ENCODE assay signal across 26 cellular contexts in genomic region chr20:22495789-22496188, GRCh38.
"Had no signal": no experiment of that assay in that cellular context is flagged by ENCODE, and none has a peak within 500 bp of the region (broad histone marks: within the 10 kb centered on the region; RNA-seq: fewer than 3 reads in every experiment).

No MANE protein-coding gene starts in this region.

- H3K9me3 ChIP-seq: stomach, suprapubic skin, testis, thoracic aorta, thyroid gland, tibial artery, tibial nerve, transverse colon, upper lobe of left lung, upper lobe of right lung, uterus, vagina had no signal

- H3K4me1 ChIP-seq: suprapubic skin, testis, tibial artery, tibial nerve, upper lobe of left lung, upper lobe of right lung, uterus, vagina had no signal

- H3K4me3 ChIP-seq: stomach, suprapubic skin, testis, thoracic aorta, thyroid gland, tibial artery, tibial nerve, transverse colon, upper lobe of left lung, upper lobe of right lung, uterus, vagina had no signal

- FAIRE-seq: urothelium cell line had no signal

- H3K27me3 ChIP-seq: testis, thyroid gland, transverse colon, upper lobe of left lung, upper lobe of right lung, uterus, vagina had no signal

- H3K36me3 ChIP-seq: stomach, suprapubic skin, thoracic aorta, thyroid gland, tibial artery, tibial nerve, transverse colon, upper lobe of left lung, upper lobe of right lung, uterus, vagina had no signal

- DNase-seq: stimulated activated CD4-positive, alpha-beta T cell treated with anti-CD3 and anti-CD28 coated beads, Interleukin-2, amount 100 ng/mL, for 48 hours; stimulated activated CD4-positive, alpha-beta T cell treated with anti-CD3 and anti-CD28 coated beads, Interleukin-4, amount 100 ng/mL, for 1 hour; stimulated activated CD4-positive, alpha-beta T cell treated with anti-CD3 and anti-CD28 coated beads, Interleukin-4, amount 100 ng/mL, for 24 hours; stimulated activated CD4-positive, alpha-beta T cell treated with anti-CD3 and anti-CD28 coated beads, Interleukin-4, amount 100 ng/mL, for 4 hours; stimulated activated CD8-positive, alpha-beta memory T cell treated with anti-CD3 and anti-CD28 coated beads, Interleukin-4, amount 100 ng/mL, for 48 hours; stimulated activated naive B cell treated with anti-CD40 and anti-IgM and Interleukin-4, amounts not matched to agents 10 μg/mL and 1 μg/mL and 100 μg/mL, for 72 hours; stimulated activated naive CD4-positive, alpha-beta T cell; stimulated activated naive CD4-positive, alpha-beta T cell treated with Interleukin-2 at 50 U/mL for 16 hours; stimulated activated naive CD8-positive, alpha-beta T cell treated with anti-CD3 and anti-CD28 coated beads, Interleukin-15, amount 100 ng/mL, for 72 hours; stimulated activated naive CD8-positive, alpha-beta T cell treated with anti-CD3 and anti-CD28 coated beads, Interleukin-15, Interleukin-2, amounts not matched to agents 100 U/mL and 50 U/mL, for 24 hours; stomach; substantia nigra; testis; thyroid gland; tibial artery; transverse colon; upper lobe of left lung; upper lobe of right lung; uterus had no signal

- H3K27ac ChIP-seq: stomach, suprapubic skin, testis, thoracic aorta, thyroid gland, tibial artery, tibial nerve, transverse colon, upper lobe of left lung, upper lobe of right lung, uterus, vagina had no signal

- ATAC-seq: stimulated activated effector memory CD8-positive, alpha-beta T cell treated with anti-CD3 and anti-CD28 coated beads, Interleukin-12 subunit alpha, Interleukin-12 subunit beta, amount 100 ng/mL, for 72 hours; stimulated activated memory B cell treated with anti-CD40 and anti-IgM and Interleukin-4, amounts not matched to agents 10 μg/mL and 1 μg/mL and 100 μg/mL, for 72 hours; stimulated activated naive B cell treated with anti-CD40 and anti-IgM and Interleukin-4, amounts not matched to agents 10 μg/mL and 1 μg/mL and 100 μg/mL, for 72 hours; stimulated activated naive CD8-positive, alpha-beta T cell treated with anti-CD3 and anti-CD28 coated beads, Interleukin-15, amount 100 ng/mL, for 72 hours; stimulated activated naive CD8-positive, alpha-beta T cell treated with anti-CD3 and anti-CD28 coated beads, Interleukin-15, Interleukin-2, amounts not matched to agents 100 U/mL and 50 U/mL, for 24 hours; upper lobe of right lung had no signal
